17 cellular contexts compared by ENCODE assay signal in genomic region chr2:42865884-42866861, GRCh38.
DNase-seq lines count a peak whose midpoint lies in the region; ATAC-seq and TF ChIP-seq lines count a peak whose summit lies in the region.
"Had no signal": no experiment of that assay in that cellular context is flagged by ENCODE, and none has a peak within 500 bp of the region (broad histone marks: within the 10 kb centered on the region; RNA-seq: fewer than 3 reads in every experiment).

No MANE protein-coding gene starts in this region.

- TF ChIP-seq EP300 in upper lobe of left lung (IDR thresholded peaks at IDR 0.05) = no peak

- H3K4me1 ChIP-seq in esophagus (ENCODE audit: control insufficient read depth in 2 of 2, insufficient read depth in 2 of 2, low read length in 1 of 2) (peaks cover 2 to 8% of the 10 kb centered on the region in 2 donors), upper lobe of left lung (peaks cover 0 to 18% (median 8%) of the 10 kb centered on the region in 4 donors)

- POLR2A ChIA-PET in HEK293T (lab: Yijun Ruan, JAX) = no interaction called here

- H3K27me3 ChIP-seq in esophagus (ENCODE audit: control insufficient read depth in 1 of 2, insufficient read depth in 2 of 2, low read length in 2 of 2) (no peaks in the 10 kb centered on the region), upper lobe of left lung (no peaks in the 10 kb centered on the region)

- DNase-seq in left lobe of liver (ENCODE audit: low spot score) (no peak), posterior vena cava (ENCODE audit: low spot score) (peak; percentile 92), upper lobe of left lung (no peak), germinal center (ENCODE audit: low spot score) (no peak), NCI-H1930 (lab: John Stamatoyannopoulos, UW) (no peak), NCI-H1436 treated with DMSO at 0.1 percent for 48 hours (lab: John Stamatoyannopoulos, UW) (no peak), HEK293T (ENCODE audit: extremely low spot score) (no peak)
- DNase-seq: activated naive CD4-positive, alpha-beta T cell treated with anti-CD3 and anti-CD28 coated beads for 36 hours; effector memory CD4-positive, alpha-beta T cell; glutamatergic neuron; KBM-7; kidney glomerular epithelial cell; NCI-H1105 treated with DMSO at 0.1 percent for 48 hours; NCI-H226 had no signal

- 36 to 42% methylated on average over 15 of the region's 15 CpGs for WGBS in esophagus, 2 donors
- 59 to 64% methylated on average over 15 of the region's 15 CpGs for WGBS in upper lobe of left lung, 2 donors

- H3K36me3 ChIP-seq in esophagus (ENCODE audit: control insufficient read depth in 2 of 2, insufficient read depth in 2 of 2, low read length in 1 of 2) (no peaks in the 10 kb centered on the region), upper lobe of left lung (no peaks in the 10 kb centered on the region)

- no peak for TF ChIP-seq POLR2A in upper lobe of left lung (IDR thresholded peaks at IDR 0.05)

- ATAC-seq in left lobe of liver (peak; percentile 48), upper lobe of left lung (ENCODE audit: low FRiP score in 2 of 2) (peak in 1 of 2 donors; percentile 80)
- ATAC-seq: HCT116 had no signal

- peak overlapping the region; percentile 79 for H3K27ac ChIP-seq in esophagus (ENCODE audit: low read depth in 2 of 2, low read length in 1 of 2)
- H3K27ac ChIP-seq in upper lobe of left lung = peak overlapping the region; percentile 31 to 75 (median 46)

- no peak overlapping the region for H3K4me3 ChIP-seq in esophagus (ENCODE audit: low read depth in 1 of 2, low read length in 2 of 2)
- H3K4me3 ChIP-seq in upper lobe of left lung = no peak overlapping the region
- H3K4me3 ChIP-seq: smooth muscle cell had no signal

- H3K9me3 ChIP-seq in esophagus (ENCODE audit: control insufficient read depth in 2 of 2, insufficient read depth in 1 of 2, low read depth in 1 of 2, low read length in 1 of 2) (no peaks in the 10 kb centered on the region), upper lobe of left lung (peaks cover 0 to 8% (median 4%) of the 10 kb centered on the region in 4 donors)

- no peak for TF ChIP-seq CTCF in upper lobe of left lung (IDR thresholded peaks at IDR 0.05)

- intact Hi-C loops in posterior vena cava (cut with DNase I) = no loop called here

- CTCF ChIA-PET in HEK293T (lab: Yijun Ruan, JAX) = no interaction called here

TF ChIP-seq in HEK293T, 16 proteins besides CTCF, POLR2A, EP300 and RAD21:
- no peak for TF ChIP-seq FOXM1 (IDR thresholded peaks at IDR 0.05; ENCODE audit: borderline replicate concordance)
- TF ChIP-seq FOXA1 (IDR thresholded peaks at IDR 0.05) = no peak
- TF ChIP-seq LEF1 (IDR thresholded peaks at IDR 0.05; ENCODE audit: borderline replicate concordance) = no peak
- TF ChIP-seq SUZ12 (IDR thresholded peaks at IDR 0.05) = no peak
- TF ChIP-seq ZNF384 (IDR thresholded peaks at IDR 0.05) = no peak
- no peak for TF ChIP-seq FOXK2 (IDR thresholded peaks at IDR 0.05)
- no peak for TF ChIP-seq CTBP1 (IDR thresholded peaks at IDR 0.05; ENCODE audit: borderline replicate concordance)
- TF ChIP-seq SP1 (IDR thresholded peaks at IDR 0.05) = no peak
- TF ChIP-seq PKNOX1 (IDR thresholded peaks at IDR 0.05) = no peak
- TF ChIP-seq BHLHE40 (IDR thresholded peaks at IDR 0.05; ENCODE audit: borderline replicate concordance) = no peak
- TF ChIP-seq ELF4 (IDR thresholded peaks at IDR 0.05) = no peak
- TF ChIP-seq L3MBTL2 (conservative IDR thresholded peaks at IDR 0.05) = no peak
- no peak for TF ChIP-seq HDGF (IDR thresholded peaks at IDR 0.05; ENCODE audit: borderline replicate concordance)
- no peak for TF ChIP-seq TARDBP (IDR thresholded peaks at IDR 0.05)
- TF ChIP-seq ARNT (IDR thresholded peaks at IDR 0.05) = no peak
- no peak for TF ChIP-seq NFRKB (IDR thresholded peaks at IDR 0.05)
